1 cellular context compared by ENCODE assay signal in the genomic region with DNA sequence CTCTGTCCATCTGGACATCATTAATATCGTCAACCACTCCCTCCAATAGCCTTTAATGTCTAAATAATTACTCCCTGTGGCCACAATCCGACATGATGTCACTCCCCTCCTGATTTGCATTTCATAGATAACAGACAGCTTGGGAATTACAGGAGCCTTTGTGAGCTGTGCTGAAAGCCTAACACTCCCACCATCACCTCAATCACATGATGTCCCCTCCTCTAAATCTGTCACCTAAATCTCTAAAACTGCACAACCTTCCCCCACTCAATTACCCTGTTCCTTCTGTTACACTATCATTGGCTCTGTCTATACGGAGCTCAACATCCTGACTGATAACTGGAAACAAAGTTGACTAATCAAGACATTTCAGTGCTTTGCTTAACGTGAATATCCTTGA.
TF ChIP-seq lines count a peak whose summit lies in the region.

No MANE protein-coding gene starts in this region.

TF ChIP-seq in HEK293, 187 proteins besides CTCF, POLR2A, EP300 and RAD21 (continued from another document):
- TF ChIP-seq, protein P1, sequence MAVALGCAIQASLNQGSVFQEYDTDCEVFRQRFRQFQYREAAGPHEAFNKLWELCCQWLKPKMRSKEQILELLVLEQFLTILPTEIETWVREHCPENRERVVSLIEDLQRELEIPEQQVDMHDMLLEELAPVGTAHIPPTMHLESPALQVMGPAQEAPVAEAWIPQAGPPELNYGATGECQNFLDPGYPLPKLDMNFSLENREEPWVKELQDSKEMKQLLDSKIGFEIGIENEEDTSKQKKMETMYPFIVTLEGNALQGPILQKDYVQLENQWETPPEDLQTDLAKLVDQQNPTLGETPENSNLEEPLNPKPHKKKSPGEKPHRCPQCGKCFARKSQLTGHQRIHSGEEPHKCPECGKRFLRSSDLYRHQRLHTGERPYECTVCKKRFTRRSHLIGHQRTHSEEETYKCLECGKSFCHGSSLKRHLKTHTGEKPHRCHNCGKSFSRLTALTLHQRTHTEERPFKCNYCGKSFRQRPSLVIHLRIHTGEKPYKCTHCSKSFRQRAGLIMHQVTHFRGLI (tag by site-specific recombination; IDR thresholded peaks at IDR 0.05): no peak
- TF ChIP-seq BCL11A (tag by site-specific recombination; IDR thresholded peaks at IDR 0.05; ENCODE audit: low read depth) (no peak), ZNF521 (tag by site-specific recombination; IDR thresholded peaks at IDR 0.05) (no peak), ZNF423 (tag by site-specific recombination; IDR thresholded peaks at IDR 0.05) (no peak), ZNF654 (tag by site-specific recombination; IDR thresholded peaks at IDR 0.05; ENCODE audit: low read depth) (no peak), ZNF626 (tag by site-specific recombination; IDR thresholded peaks at IDR 0.05) (no peak), ZNF580 (tag by site-specific recombination; IDR thresholded peaks at IDR 0.05) (no peak), ZNF621 (tag by site-specific recombination; IDR thresholded peaks at IDR 0.05) (no peak), ZNF48 (tag by site-specific recombination; IDR thresholded peaks at IDR 0.05) (no peak), SCRT2 (tag by site-specific recombination; IDR thresholded peaks at IDR 0.05) (no peak), ZNF140 (tag by site-specific recombination; IDR thresholded peaks at IDR 0.05) (no peak), ZBTB49 (tag by site-specific recombination; IDR thresholded peaks at IDR 0.05; ENCODE audit: low read depth) (no peak), ZNF221 (tag by site-specific recombination; IDR thresholded peaks at IDR 0.05; ENCODE audit: borderline replicate concordance) (no peak), ZNF510 (tag by site-specific recombination; IDR thresholded peaks at IDR 0.05; ENCODE audit: insufficient replicate concordance) (no peak), ZFHX2 (tag by site-specific recombination; conservative IDR thresholded peaks at IDR 0.05) (peak; percentile 59), ZNF274 (IDR thresholded peaks at IDR 0.05; ENCODE audit: low read length) (no peak), ZNF274 (tag by site-specific recombination; IDR thresholded peaks at IDR 0.05; ENCODE audit: borderline replicate concordance) (no peak), KLF9 (tag by site-specific recombination; IDR thresholded peaks at IDR 0.05; ENCODE audit: low read depth) (no peak), ZNF76 (tag by site-specific recombination; IDR thresholded peaks at IDR 0.05; ENCODE audit: borderline replicate concordance, low read depth) (no peak), IKZF3 (tag by site-specific recombination; IDR thresholded peaks at IDR 0.05) (no peak), ZFP41 (tag by site-specific recombination; IDR thresholded peaks at IDR 0.05; ENCODE audit: borderline replicate concordance) (no peak), ZNF704 (tag by site-specific recombination; IDR thresholded peaks at IDR 0.05) (no peak), ZNF544 (tag by site-specific recombination; IDR thresholded peaks at IDR 0.05) (no peak), ZNF777 (tag by site-specific recombination; IDR thresholded peaks at IDR 0.05; ENCODE audit: borderline replicate concordance) (no peak), KLF1 (tag by site-specific recombination; IDR thresholded peaks at IDR 0.05) (0 out of 2 replicates have a peak, but pooled peaks have one; percentile 17), ZNF658 (tag by site-specific recombination; IDR thresholded peaks at IDR 0.05) (no peak), ZNF624 (tag by site-specific recombination; IDR thresholded peaks at IDR 0.05) (no peak)
- TF ChIP-seq, protein P2, sequence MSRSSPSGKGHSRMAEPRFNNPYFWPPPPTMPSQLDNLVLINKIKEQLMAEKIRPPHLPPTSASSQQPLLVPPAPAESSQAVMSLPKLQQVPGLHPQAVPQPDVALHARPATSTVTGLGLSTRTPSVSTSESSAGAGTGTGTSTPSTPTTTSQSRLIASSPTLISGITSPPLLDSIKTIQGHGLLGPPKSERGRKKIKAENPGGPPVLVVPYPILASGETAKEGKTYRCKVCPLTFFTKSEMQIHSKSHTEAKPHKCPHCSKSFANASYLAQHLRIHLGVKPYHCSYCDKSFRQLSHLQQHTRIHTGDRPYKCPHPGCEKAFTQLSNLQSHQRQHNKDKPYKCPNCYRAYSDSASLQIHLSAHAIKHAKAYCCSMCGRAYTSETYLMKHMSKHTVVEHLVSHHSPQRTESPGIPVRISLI (tag by site-specific recombination; IDR thresholded peaks at IDR 0.05): no peak
- TF ChIP-seq, protein P3, sequence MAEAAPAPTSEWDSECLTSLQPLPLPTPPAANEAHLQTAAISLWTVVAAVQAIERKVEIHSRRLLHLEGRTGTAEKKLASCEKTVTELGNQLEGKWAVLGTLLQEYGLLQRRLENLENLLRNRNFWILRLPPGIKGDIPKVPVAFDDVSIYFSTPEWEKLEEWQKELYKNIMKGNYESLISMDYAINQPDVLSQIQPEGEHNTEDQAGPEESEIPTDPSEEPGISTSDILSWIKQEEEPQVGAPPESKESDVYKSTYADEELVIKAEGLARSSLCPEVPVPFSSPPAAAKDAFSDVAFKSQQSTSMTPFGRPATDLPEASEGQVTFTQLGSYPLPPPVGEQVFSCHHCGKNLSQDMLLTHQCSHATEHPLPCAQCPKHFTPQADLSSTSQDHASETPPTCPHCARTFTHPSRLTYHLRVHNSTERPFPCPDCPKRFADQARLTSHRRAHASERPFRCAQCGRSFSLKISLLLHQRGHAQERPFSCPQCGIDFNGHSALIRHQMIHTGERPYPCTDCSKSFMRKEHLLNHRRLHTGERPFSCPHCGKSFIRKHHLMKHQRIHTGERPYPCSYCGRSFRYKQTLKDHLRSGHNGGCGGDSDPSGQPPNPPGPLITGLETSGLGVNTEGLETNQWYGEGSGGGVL (tag by site-specific recombination; IDR thresholded peaks at IDR 0.05): peak; percentile 91
- TF ChIP-seq, protein P4, sequence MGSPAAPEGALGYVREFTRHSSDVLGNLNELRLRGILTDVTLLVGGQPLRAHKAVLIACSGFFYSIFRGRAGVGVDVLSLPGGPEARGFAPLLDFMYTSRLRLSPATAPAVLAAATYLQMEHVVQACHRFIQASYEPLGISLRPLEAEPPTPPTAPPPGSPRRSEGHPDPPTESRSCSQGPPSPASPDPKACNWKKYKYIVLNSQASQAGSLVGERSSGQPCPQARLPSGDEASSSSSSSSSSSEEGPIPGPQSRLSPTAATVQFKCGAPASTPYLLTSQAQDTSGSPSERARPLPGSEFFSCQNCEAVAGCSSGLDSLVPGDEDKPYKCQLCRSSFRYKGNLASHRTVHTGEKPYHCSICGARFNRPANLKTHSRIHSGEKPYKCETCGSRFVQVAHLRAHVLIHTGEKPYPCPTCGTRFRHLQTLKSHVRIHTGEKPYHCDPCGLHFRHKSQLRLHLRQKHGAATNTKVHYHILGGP (tag by site-specific recombination; IDR thresholded peaks at IDR 0.05): no peak
- TF ChIP-seq, protein P5, sequence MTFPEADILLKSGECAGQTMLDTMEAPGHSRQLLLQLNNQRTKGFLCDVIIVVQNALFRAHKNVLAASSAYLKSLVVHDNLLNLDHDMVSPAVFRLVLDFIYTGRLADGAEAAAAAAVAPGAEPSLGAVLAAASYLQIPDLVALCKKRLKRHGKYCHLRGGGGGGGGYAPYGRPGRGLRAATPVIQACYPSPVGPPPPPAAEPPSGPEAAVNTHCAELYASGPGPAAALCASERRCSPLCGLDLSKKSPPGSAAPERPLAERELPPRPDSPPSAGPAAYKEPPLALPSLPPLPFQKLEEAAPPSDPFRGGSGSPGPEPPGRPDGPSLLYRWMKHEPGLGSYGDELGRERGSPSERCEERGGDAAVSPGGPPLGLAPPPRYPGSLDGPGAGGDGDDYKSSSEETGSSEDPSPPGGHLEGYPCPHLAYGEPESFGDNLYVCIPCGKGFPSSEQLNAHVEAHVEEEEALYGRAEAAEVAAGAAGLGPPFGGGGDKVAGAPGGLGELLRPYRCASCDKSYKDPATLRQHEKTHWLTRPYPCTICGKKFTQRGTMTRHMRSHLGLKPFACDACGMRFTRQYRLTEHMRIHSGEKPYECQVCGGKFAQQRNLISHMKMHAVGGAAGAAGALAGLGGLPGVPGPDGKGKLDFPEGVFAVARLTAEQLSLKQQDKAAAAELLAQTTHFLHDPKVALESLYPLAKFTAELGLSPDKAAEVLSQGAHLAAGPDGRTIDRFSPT (tag by site-specific recombination; IDR thresholded peaks at IDR 0.05): 0 out of 2 replicates have a peak, but pooled peaks have one; percentile 34
- TF ChIP-seq, protein P6, sequence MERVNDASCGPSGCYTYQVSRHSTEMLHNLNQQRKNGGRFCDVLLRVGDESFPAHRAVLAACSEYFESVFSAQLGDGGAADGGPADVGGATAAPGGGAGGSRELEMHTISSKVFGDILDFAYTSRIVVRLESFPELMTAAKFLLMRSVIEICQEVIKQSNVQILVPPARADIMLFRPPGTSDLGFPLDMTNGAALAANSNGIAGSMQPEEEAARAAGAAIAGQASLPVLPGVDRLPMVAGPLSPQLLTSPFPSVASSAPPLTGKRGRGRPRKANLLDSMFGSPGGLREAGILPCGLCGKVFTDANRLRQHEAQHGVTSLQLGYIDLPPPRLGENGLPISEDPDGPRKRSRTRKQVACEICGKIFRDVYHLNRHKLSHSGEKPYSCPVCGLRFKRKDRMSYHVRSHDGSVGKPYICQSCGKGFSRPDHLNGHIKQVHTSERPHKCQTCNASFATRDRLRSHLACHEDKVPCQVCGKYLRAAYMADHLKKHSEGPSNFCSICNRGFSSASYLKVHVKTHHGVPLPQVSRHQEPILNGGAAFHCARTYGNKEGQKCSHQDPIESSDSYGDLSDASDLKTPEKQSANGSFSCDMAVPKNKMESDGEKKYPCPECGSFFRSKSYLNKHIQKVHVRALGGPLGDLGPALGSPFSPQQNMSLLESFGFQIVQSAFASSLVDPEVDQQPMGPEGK (tag by site-specific recombination; IDR thresholded peaks at IDR 0.05): peak; percentile 40; the same call in 1 of the 2 replicates
- TF ChIP-seq, protein P7, sequence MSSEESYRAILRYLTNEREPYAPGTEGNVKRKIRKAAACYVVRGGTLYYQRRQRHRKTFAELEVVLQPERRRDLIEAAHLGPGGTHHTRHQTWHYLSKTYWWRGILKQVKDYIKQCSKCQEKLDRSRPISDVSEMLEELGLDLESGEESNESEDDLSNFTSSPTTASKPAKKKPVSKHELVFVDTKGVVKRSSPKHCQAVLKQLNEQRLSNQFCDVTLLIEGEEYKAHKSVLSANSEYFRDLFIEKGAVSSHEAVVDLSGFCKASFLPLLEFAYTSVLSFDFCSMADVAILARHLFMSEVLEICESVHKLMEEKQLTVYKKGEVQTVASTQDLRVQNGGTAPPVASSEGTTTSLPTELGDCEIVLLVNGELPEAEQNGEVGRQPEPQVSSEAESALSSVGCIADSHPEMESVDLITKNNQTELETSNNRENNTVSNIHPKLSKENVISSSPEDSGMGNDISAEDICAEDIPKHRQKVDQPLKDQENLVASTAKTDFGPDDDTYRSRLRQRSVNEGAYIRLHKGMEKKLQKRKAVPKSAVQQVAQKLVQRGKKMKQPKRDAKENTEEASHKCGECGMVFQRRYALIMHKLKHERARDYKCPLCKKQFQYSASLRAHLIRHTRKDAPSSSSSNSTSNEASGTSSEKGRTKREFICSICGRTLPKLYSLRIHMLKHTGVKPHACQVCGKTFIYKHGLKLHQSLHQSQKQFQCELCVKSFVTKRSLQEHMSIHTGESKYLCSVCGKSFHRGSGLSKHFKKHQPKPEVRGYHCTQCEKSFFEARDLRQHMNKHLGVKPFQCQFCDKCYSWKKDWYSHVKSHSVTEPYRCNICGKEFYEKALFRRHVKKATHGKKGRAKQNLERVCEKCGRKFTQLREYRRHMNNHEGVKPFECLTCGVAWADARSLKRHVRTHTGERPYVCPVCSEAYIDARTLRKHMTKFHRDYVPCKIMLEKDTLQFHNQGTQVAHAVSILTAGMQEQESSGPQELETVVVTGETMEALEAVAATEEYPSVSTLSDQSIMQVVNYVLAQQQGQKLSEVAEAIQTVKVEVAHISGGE (tag by site-specific recombination; conservative IDR thresholded peaks at IDR 0.05; ENCODE audit: low read depth): no peak
- TF ChIP-seq, protein P8, sequence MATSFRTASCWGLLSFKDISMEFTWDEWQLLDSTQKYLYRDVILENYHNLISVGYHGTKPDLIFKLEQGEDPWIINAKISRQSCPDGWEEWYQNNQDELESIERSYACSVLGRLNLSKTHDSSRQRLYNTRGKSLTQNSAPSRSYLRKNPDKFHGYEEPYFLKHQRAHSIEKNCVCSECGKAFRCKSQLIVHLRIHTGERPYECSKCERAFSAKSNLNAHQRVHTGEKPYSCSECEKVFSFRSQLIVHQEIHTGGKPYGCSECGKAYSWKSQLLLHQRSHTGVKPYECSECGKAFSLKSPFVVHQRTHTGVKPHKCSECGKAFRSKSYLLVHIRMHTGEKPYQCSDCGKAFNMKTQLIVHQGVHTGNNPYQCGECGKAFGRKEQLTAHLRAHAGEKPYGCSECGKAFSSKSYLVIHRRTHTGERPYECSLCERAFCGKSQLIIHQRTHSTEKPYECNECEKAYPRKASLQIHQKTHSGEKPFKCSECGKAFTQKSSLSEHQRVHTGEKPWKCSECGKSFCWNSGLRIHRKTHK (tag by site-specific recombination; IDR thresholded peaks at IDR 0.05): no peak
